1 cellular context compared by ENCODE assay signal in the genomic region with DNA sequence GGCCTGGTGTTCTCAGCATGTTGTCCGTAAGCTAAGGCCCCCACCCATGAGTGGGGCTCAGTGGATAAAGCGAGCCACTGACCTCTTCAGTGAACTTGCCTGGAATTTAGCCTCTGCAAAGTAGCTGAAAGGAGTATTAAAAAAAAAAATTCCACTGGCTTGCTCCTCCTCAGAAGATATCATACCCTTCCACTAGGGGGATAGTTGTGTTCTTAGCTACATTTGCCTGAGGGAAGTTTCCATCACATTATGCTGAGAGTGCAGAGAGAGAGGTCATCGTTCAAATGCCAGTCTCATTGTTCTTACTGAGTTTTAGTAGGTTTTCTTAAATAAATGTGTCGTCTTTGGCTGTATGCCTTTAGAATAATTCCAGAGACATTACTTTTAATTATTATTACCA.
TF ChIP-seq lines count a peak whose summit lies in the region.

No MANE protein-coding gene starts in this region.

TF ChIP-seq in GM23338, 12 proteins besides CTCF, POLR2A, EP300 and RAD21 (continued from another document):
- TF ChIP-seq, protein P1, sequence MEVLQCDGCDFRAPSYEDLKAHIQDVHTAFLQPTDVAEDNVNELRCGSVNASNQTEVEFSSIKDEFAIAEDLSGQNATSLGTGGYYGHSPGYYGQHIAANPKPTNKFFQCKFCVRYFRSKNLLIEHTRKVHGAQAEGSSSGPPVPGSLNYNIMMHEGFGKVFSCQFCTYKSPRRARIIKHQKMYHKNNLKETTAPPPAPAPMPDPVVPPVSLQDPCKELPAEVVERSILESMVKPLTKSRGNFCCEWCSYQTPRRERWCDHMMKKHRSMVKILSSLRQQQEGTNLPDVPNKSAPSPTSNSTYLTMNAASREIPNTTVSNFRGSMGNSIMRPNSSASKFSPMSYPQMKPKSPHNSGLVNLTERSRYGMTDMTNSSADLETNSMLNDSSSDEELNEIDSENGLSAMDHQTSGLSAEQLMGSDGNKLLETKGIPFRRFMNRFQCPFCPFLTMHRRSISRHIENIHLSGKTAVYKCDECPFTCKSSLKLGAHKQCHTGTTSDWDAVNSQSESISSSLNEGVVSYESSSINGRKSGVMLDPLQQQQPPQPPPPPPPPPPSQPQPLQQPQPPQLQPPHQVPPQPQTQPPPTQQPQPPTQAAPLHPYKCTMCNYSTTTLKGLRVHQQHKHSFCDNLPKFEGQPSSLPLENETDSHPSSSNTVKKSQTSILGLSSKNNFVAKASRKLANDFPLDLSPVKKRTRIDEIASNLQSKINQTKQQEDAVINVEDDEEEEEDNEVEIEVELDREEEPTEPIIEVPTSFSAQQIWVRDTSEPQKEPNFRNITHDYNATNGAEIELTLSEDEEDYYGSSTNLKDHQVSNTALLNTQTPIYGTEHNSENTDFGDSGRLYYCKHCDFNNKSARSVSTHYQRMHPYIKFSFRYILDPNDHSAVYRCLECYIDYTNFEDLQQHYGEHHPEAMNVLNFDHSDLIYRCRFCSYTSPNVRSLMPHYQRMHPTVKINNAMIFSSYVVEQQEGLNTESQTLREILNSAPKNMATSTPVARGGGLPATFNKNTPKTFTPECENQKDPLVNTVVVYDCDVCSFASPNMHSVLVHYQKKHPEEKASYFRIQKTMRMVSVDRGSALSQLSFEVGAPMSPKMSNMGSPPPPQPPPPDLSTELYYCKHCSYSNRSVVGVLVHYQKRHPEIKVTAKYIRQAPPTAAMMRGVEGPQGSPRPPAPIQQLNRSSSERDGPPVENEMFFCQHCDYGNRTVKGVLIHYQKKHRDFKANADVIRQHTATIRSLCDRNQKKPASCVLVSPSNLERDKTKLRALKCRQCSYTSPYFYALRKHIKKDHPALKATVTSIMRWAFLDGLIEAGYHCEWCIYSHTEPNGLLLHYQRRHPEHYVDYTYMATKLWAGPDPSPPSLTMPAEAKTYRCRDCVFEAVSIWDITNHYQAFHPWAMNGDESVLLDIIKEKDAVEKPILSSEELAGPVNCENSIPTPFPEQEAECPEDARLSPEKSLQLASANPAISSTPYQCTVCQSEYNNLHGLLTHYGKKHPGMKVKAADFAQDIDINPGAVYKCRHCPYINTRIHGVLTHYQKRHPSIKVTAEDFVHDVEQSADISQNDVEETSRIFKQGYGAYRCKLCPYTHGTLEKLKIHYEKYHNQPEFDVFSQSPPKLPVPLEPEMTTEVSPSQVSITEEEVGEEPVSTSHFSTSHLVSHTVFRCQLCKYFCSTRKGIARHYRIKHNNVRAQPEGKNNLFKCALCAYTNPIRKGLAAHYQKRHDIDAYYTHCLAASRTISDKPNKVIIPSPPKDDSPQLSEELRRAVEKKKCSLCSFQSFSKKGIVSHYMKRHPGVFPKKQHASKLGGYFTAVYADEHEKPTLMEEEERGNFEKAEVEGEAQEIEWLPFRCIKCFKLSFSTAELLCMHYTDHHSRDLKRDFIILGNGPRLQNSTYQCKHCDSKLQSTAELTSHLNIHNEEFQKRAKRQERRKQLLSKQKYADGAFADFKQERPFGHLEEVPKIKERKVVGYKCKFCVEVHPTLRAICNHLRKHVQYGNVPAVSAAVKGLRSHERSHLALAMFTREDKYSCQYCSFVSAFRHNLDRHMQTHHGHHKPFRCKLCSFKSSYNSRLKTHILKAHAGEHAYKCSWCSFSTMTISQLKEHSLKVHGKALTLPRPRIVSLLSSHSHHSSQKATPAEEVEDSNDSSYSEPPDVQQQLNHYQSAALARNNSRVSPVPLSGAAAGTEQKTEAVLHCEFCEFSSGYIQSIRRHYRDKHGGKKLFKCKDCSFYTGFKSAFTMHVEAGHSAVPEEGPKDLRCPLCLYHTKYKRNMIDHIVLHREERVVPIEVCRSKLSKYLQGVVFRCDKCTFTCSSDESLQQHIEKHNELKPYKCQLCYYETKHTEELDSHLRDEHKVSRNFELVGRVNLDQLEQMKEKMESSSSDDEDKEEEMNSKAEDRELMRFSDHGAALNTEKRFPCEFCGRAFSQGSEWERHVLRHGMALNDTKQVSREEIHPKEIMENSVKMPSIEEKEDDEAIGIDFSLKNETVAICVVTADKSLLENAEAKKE (CRISPR knock-in tag; IDR thresholded peaks at IDR 0.05): no peak
- TF ChIP-seq ZNF114 (CRISPR knock-in tag; IDR thresholded peaks at IDR 0.05) (no peak), JUNB (IDR thresholded peaks at IDR 0.05; ENCODE audit: unreplicated experiment) (no peak), CREB1 (CRISPR knock-in tag; IDR thresholded peaks at IDR 0.05; ENCODE audit: low read depth) (no peak), STAT1 (IDR thresholded peaks at IDR 0.05; ENCODE audit: unreplicated experiment) (no peak), ZNF331 (CRISPR knock-in tag; IDR thresholded peaks at IDR 0.05; ENCODE audit: low read depth) (no peak)
- TF ChIP-seq, protein P2, sequence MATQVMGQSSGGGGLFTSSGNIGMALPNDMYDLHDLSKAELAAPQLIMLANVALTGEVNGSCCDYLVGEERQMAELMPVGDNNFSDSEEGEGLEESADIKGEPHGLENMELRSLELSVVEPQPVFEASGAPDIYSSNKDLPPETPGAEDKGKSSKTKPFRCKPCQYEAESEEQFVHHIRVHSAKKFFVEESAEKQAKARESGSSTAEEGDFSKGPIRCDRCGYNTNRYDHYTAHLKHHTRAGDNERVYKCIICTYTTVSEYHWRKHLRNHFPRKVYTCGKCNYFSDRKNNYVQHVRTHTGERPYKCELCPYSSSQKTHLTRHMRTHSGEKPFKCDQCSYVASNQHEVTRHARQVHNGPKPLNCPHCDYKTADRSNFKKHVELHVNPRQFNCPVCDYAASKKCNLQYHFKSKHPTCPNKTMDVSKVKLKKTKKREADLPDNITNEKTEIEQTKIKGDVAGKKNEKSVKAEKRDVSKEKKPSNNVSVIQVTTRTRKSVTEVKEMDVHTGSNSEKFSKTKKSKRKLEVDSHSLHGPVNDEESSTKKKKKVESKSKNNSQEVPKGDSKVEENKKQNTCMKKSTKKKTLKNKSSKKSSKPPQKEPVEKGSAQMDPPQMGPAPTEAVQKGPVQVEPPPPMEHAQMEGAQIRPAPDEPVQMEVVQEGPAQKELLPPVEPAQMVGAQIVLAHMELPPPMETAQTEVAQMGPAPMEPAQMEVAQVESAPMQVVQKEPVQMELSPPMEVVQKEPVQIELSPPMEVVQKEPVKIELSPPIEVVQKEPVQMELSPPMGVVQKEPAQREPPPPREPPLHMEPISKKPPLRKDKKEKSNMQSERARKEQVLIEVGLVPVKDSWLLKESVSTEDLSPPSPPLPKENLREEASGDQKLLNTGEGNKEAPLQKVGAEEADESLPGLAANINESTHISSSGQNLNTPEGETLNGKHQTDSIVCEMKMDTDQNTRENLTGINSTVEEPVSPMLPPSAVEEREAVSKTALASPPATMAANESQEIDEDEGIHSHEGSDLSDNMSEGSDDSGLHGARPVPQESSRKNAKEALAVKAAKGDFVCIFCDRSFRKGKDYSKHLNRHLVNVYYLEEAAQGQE (IDR thresholded peaks at IDR 0.05; ENCODE audit: unreplicated experiment): no peak
TF ChIP-seq in GM23338: peak in this region for 0.
